8 cellular contexts compared by ENCODE assay signal in genomic region chr16:75580-76501, GRCh38. TPM values are rescaled to one million over a fixed set of nuclear protein-coding genes. Genes with fewer than 3 reads are reported as not detected.
DNase-seq lines count a peak whose midpoint lies in the region; ATAC-seq lines count a peak whose summit lies in the region.

No MANE protein-coding gene starts in this region.

- no peaks in the 10 kb centered on the region for H3K27me3 ChIP-seq in muscle layer of duodenum (ENCODE audit: low read depth, low read length)

- H3K4me3 ChIP-seq in muscle layer of duodenum (ENCODE audit: low read depth in 1 of 2, low read length in 2 of 2): peak overlapping the region in 1 of 2 donors; percentile 3

- H3K27ac ChIP-seq in muscle layer of duodenum (ENCODE audit: low read length): peak overlapping the region; percentile 75

- DNase-seq in NCI-H510A treated with DMSO at 0.1 percent for 48 hours (lab: John Stamatoyannopoulos, UW) (peak; percentile 12), NCI-H510A (lab: John Stamatoyannopoulos, UW) (no peak), OCI-M2 (lab: John Stamatoyannopoulos, UW; ENCODE audit: unreplicated experiment) (peak; percentile 20), dermis blood vessel endothelial cell (peak; percentile 63), NCI-H2107 (lab: John Stamatoyannopoulos, UW) (no peak)

- H3K9me3 ChIP-seq in muscle layer of duodenum (ENCODE audit: control insufficient read depth in 1 of 2, low read length in 2 of 2): no peaks in the 10 kb centered on the region

- peaks cover 14 to 47% of the 10 kb centered on the region in 2 donors for H3K4me1 ChIP-seq in muscle layer of duodenum (ENCODE audit: control insufficient read depth in 1 of 2, insufficient read depth in 2 of 2, low read length in 2 of 2)

- ATAC-seq in HG03108 (IDR thresholded peaks at IDR 0.05; ENCODE audit: unreplicated experiment) (no peak), GM21390 (IDR thresholded peaks at IDR 0.05; ENCODE audit: unreplicated experiment) (no peak)

- peaks cover 0 to 12% of the 10 kb centered on the region in 2 donors for H3K36me3 ChIP-seq in muscle layer of duodenum (ENCODE audit: control insufficient read depth in 1 of 2, insufficient read depth in 2 of 2, low read length in 2 of 2)

RNA-seq across cellular contexts. Expression of gene MPG, which starts 2.2 kb away (rescaled TPM):
- 121 and 199 TPM in 2 replicates for total RNA-seq in dermis blood vessel endothelial cell

RNA-seq across cellular contexts. Expression of gene RHBDF1, which starts 3.4 kb away (rescaled TPM):
- total RNA-seq in dermis blood vessel endothelial cell: 30.1 and 32.1 TPM in 2 replicates

RNA-seq across cellular contexts. Expression of gene SNRNP25, which starts 22.2 kb away (rescaled TPM):
- total RNA-seq in dermis blood vessel endothelial cell: 17.9 and 25.9 TPM in 2 replicates

RNA-seq across cellular contexts. Expression of gene POLR3K, which starts 22.4 kb away (rescaled TPM):
- 6.3 and 6.6 TPM in 2 replicates for total RNA-seq in dermis blood vessel endothelial cell

Comparison
In these comparisons a context has a peak if more than half of its experiments do, and no peak if none do; other contexts are left out.
1. DNase-seq: peak in NCI-H510A treated with DMSO at 0.1 percent for 48 hours (single experiment), OCI-M2 (single experiment) and dermis blood vessel endothelial cell (single experiment); none in NCI-H510A (single experiment) and NCI-H2107 (single experiment).